In genomic region chr6:110873981-110874879, GRCh38 we compare ENCODE assay signal across 1 cellular context.
TF ChIP-seq lines count a peak whose summit lies in the region.

Gene AMD1 (plus strand): TSS chr6:110874785. CDS start chr6:110875106, 321 bp downstream.

TF ChIP-seq in HepG2, 621 proteins besides CTCF, POLR2A, EP300 and RAD21 (continued from another document and continues in another):
- TF ChIP-seq, protein P1, sequence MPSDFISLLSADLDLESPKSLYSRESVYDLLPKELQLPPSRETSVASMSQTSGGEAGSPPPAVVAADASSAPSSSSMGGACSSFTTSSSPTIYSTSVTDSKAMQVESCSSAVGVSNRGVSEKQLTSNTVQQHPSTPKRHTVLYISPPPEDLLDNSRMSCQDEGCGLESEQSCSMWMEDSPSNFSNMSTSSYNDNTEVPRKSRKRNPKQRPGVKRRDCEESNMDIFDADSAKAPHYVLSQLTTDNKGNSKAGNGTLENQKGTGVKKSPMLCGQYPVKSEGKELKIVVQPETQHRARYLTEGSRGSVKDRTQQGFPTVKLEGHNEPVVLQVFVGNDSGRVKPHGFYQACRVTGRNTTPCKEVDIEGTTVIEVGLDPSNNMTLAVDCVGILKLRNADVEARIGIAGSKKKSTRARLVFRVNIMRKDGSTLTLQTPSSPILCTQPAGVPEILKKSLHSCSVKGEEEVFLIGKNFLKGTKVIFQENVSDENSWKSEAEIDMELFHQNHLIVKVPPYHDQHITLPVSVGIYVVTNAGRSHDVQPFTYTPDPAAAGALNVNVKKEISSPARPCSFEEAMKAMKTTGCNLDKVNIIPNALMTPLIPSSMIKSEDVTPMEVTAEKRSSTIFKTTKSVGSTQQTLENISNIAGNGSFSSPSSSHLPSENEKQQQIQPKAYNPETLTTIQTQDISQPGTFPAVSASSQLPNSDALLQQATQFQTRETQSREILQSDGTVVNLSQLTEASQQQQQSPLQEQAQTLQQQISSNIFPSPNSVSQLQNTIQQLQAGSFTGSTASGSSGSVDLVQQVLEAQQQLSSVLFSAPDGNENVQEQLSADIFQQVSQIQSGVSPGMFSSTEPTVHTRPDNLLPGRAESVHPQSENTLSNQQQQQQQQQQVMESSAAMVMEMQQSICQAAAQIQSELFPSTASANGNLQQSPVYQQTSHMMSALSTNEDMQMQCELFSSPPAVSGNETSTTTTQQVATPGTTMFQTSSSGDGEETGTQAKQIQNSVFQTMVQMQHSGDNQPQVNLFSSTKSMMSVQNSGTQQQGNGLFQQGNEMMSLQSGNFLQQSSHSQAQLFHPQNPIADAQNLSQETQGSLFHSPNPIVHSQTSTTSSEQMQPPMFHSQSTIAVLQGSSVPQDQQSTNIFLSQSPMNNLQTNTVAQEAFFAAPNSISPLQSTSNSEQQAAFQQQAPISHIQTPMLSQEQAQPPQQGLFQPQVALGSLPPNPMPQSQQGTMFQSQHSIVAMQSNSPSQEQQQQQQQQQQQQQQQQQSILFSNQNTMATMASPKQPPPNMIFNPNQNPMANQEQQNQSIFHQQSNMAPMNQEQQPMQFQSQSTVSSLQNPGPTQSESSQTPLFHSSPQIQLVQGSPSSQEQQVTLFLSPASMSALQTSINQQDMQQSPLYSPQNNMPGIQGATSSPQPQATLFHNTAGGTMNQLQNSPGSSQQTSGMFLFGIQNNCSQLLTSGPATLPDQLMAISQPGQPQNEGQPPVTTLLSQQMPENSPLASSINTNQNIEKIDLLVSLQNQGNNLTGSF (CRISPR knock-in tag; IDR thresholded peaks at IDR 0.05), result peak; percentile 10
- TF ChIP-seq REST (IDR thresholded peaks at IDR 0.05; ENCODE audit: borderline replicate concordance in 1 of 2, low read depth in 1 of 2, low read length in 2 of 2), result peak in 1 of 2 experiments; percentile 83; a peak in 1 of 4 replicates
- TF ChIP-seq, protein P2, sequence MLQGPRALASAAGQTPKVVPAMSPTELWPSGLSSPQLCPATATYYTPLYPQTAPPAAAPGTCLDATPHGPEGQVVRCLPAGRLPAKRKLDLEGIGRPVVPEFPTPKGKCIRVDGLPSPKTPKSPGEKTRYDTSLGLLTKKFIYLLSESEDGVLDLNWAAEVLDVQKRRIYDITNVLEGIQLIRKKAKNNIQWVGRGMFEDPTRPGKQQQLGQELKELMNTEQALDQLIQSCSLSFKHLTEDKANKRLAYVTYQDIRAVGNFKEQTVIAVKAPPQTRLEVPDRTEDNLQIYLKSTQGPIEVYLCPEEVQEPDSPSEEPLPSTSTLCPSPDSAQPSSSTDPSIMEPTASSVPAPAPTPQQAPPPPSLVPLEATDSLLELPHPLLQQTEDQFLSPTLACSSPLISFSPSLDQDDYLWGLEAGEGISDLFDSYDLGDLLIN (CRISPR knock-in tag; IDR thresholded peaks at IDR 0.05; ENCODE audit: borderline replicate concordance), result peak; percentile 86; the same call in 1 of the 2 replicates
- TF ChIP-seq, protein P3, sequence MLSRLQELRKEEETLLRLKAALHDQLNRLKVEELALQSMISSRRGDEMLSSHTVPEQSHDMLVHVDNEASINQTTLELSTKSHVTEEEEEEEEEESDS (CRISPR knock-in tag; IDR thresholded peaks at IDR 0.05; ENCODE audit: borderline replicate concordance), result no peak
- no peak for TF ChIP-seq ZNF333 (CRISPR knock-in tag; IDR thresholded peaks at IDR 0.05; ENCODE audit: borderline replicate concordance)
- peak; percentile 9; the same call in 1 of the 2 replicates for TF ChIP-seq GATAD2A (CRISPR knock-in tag; IDR thresholded peaks at IDR 0.05)
- TF ChIP-seq, protein P4, sequence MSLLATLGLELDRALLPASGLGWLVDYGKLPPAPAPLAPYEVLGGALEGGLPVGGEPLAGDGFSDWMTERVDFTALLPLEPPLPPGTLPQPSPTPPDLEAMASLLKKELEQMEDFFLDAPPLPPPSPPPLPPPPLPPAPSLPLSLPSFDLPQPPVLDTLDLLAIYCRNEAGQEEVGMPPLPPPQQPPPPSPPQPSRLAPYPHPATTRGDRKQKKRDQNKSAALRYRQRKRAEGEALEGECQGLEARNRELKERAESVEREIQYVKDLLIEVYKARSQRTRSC (CRISPR knock-in tag; IDR thresholded peaks at IDR 0.05; ENCODE audit: low read depth), result no peak
- 0 out of 2 replicates have a peak, but pooled peaks have one; percentile 12 for TF ChIP-seq KDM5B (CRISPR knock-in tag; IDR thresholded peaks at IDR 0.05; ENCODE audit: borderline replicate concordance)
- peak; percentile 38; the same call in 1 of the 2 replicates for TF ChIP-seq BHLHE40 (IDR thresholded peaks at IDR 0.05; ENCODE audit: low read length)
- no peak for TF ChIP-seq ZFP36L2 (CRISPR knock-in tag; IDR thresholded peaks at IDR 0.05)
- TF ChIP-seq KMT2A (CRISPR knock-in tag; IDR thresholded peaks at IDR 0.05), result peak; percentile 78
- peak; percentile 66; the same call in 1 of the 2 replicates for TF ChIP-seq SIN3B (IDR thresholded peaks at IDR 0.05; ENCODE audit: low read length)
- no peak for TF ChIP-seq ARHGAP35 (CRISPR knock-in tag; IDR thresholded peaks at IDR 0.05; ENCODE audit: borderline replicate concordance)
- TF ChIP-seq ZSCAN9 (CRISPR knock-in tag; IDR thresholded peaks at IDR 0.05; ENCODE audit: borderline replicate concordance), result peak; percentile 82
- peak; percentile 10; the same call in 1 of the 2 replicates for TF ChIP-seq SMC3 (IDR thresholded peaks at IDR 0.05; ENCODE audit: low read length)
- TF ChIP-seq MED1 (CRISPR knock-in tag; IDR thresholded peaks at IDR 0.05), result peak; percentile 76
- no peak for TF ChIP-seq ARNT (IDR thresholded peaks at IDR 0.05)
- no peak for TF ChIP-seq SRF (IDR thresholded peaks at IDR 0.05; ENCODE audit: low read depth, low read length)
- TF ChIP-seq ZNF12 (CRISPR knock-in tag; IDR thresholded peaks at IDR 0.05), result no peak
- TF ChIP-seq ZNF292 (CRISPR knock-in tag; IDR thresholded peaks at IDR 0.05; ENCODE audit: borderline replicate concordance, low read depth), result no peak
- no peak for TF ChIP-seq EHMT2 (IDR thresholded peaks at IDR 0.05; ENCODE audit: borderline replicate concordance, low read depth, low read length)
- TF ChIP-seq KDM3A (CRISPR knock-in tag; IDR thresholded peaks at IDR 0.05; ENCODE audit: low read depth), result peak; percentile 58
- no peak for TF ChIP-seq ZNF224 (CRISPR knock-in tag; IDR thresholded peaks at IDR 0.05)
- no peak; the same call in 1 of the 2 replicates for TF ChIP-seq ZSCAN30 (CRISPR knock-in tag; IDR thresholded peaks at IDR 0.05)
- TF ChIP-seq POLR2AphosphoS5 (IDR thresholded peaks at IDR 0.05; ENCODE audit: low read depth, low read length), result peak; percentile 100
- TF ChIP-seq CBX2 (IDR thresholded peaks at IDR 0.05; ENCODE audit: low read depth, low read length), result no peak
- TF ChIP-seq CBX2 (CRISPR knock-in tag; IDR thresholded peaks at IDR 0.05; ENCODE audit: low read depth), result no peak
- TF ChIP-seq SP5 (CRISPR knock-in tag; IDR thresholded peaks at IDR 0.05; ENCODE audit: borderline replicate concordance, low read depth), result 0 out of 2 replicates have a peak, but pooled peaks have one; percentile 30
- TF ChIP-seq, protein P5, sequence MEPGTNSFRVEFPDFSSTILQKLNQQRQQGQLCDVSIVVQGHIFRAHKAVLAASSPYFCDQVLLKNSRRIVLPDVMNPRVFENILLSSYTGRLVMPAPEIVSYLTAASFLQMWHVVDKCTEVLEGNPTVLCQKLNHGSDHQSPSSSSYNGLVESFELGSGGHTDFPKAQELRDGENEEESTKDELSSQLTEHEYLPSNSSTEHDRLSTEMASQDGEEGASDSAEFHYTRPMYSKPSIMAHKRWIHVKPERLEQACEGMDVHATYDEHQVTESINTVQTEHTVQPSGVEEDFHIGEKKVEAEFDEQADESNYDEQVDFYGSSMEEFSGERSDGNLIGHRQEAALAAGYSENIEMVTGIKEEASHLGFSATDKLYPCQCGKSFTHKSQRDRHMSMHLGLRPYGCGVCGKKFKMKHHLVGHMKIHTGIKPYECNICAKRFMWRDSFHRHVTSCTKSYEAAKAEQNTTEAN (CRISPR knock-in tag; conservative IDR thresholded peaks at IDR 0.05), result peak; percentile 38
- no peak for TF ChIP-seq ZKSCAN5 (CRISPR knock-in tag; IDR thresholded peaks at IDR 0.05)
- TF ChIP-seq ZNF547 (CRISPR knock-in tag; IDR thresholded peaks at IDR 0.05), result peak; percentile 39; the same call in 1 of the 2 replicates
- TF ChIP-seq ZNF557 (CRISPR knock-in tag; IDR thresholded peaks at IDR 0.05), result peak; percentile 13; the same call in 1 of the 2 replicates
- peak; percentile 54; the same call in 1 of the 2 replicates for TF ChIP-seq FOXK1 (CRISPR knock-in tag; IDR thresholded peaks at IDR 0.05; ENCODE audit: borderline replicate concordance, low read depth)
- TF ChIP-seq ZBTB10 (CRISPR knock-in tag; IDR thresholded peaks at IDR 0.05; ENCODE audit: borderline replicate concordance), result no peak
- peak; percentile 75; the same call in 1 of the 2 replicates for TF ChIP-seq ZFY (CRISPR knock-in tag; IDR thresholded peaks at IDR 0.05)
- TF ChIP-seq, protein P6, sequence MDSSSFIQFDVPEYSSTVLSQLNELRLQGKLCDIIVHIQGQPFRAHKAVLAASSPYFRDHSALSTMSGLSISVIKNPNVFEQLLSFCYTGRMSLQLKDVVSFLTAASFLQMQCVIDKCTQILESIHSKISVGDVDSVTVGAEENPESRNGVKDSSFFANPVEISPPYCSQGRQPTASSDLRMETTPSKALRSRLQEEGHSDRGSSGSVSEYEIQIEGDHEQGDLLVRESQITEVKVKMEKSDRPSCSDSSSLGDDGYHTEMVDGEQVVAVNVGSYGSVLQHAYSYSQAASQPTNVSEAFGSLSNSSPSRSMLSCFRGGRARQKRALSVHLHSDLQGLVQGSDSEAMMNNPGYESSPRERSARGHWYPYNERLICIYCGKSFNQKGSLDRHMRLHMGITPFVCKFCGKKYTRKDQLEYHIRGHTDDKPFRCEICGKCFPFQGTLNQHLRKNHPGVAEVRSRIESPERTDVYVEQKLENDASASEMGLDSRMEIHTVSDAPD (CRISPR knock-in tag; IDR thresholded peaks at IDR 0.05), result no peak
- no peak for TF ChIP-seq ZNF296 (CRISPR knock-in tag; conservative IDR thresholded peaks at IDR 0.05)
- TF ChIP-seq NAIF1 (CRISPR knock-in tag; IDR thresholded peaks at IDR 0.05; ENCODE audit: borderline replicate concordance), result no peak
- TF ChIP-seq ZNF703 (CRISPR knock-in tag; IDR thresholded peaks at IDR 0.05; ENCODE audit: borderline replicate concordance), result no peak
- no peak for TF ChIP-seq TAF15 (IDR thresholded peaks at IDR 0.05; ENCODE audit: low read depth, low read length, poor library complexity, severe bottlenecking)
- no peak for TF ChIP-seq REXO4 (CRISPR knock-in tag; IDR thresholded peaks at IDR 0.05; ENCODE audit: borderline replicate concordance)
- no peak for TF ChIP-seq ZNF180 (CRISPR knock-in tag; IDR thresholded peaks at IDR 0.05; ENCODE audit: borderline replicate concordance, low read depth)
- peak; percentile 47 for TF ChIP-seq RARA (CRISPR knock-in tag; IDR thresholded peaks at IDR 0.05)
- no peak for TF ChIP-seq PRDM4 (CRISPR knock-in tag; IDR thresholded peaks at IDR 0.05; ENCODE audit: borderline replicate concordance)
- no peak; the same call in 1 of the 2 replicates for TF ChIP-seq ZSCAN31 (CRISPR knock-in tag; IDR thresholded peaks at IDR 0.05; ENCODE audit: low read depth)
- no peak for TF ChIP-seq SYNCRIP (IDR thresholded peaks at IDR 0.05; ENCODE audit: insufficient read depth, low read depth, low read length)
